ENCODE assay signal across 19 cellular contexts in the genomic region with DNA sequence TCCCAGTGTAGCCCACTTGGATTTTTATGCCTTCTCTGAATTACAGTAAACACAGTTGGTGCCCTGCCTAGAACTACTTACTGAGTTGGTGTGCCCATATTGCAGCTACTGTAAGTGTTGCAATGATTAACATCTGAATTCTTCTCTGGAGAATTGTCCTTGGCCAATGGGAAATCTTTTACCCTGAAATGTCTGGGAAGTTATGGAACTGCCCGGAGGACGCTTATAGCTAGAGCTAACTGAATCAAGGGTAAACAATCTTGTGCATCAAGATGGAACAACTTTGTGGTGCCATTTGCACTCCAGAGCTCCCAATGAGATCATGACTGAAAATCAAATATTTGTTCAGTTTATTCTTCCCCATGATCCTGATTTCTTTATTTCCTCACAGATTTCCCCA.
A peak's percentile ranks its signal among the peaks of the same experiment; 100 is the strongest.
DNase-seq lines count a peak whose midpoint lies in the region; ATAC-seq and TF ChIP-seq lines count a peak whose summit lies in the region.
"Had no signal": no experiment of that assay in that cellular context is flagged by ENCODE, and none has a peak within 500 bp of the region (broad histone marks: within the 10 kb centered on the region; RNA-seq: fewer than 3 reads in every experiment).

No MANE protein-coding gene starts in this region.

- ATAC-seq in foreskin keratinocyte (no peak), GM19455 (IDR thresholded peaks at IDR 0.05; ENCODE audit: unreplicated experiment) (no peak)

- BruUV-seq in mammary epithelial cell (replicated peaks; lab: Mats Ljungman, UMichigan) (no TSS peak), MCF 10A (replicated peaks; lab: Mats Ljungman, UMichigan) (no TSS peak)

- H3K27ac ChIP-seq in mammary epithelial cell (ENCODE audit: insufficient read depth, low read depth, low read length) (peak overlapping the region; percentile 75), SJSA1 (peak overlapping the region; percentile 44; the same call in 1 of the 2 replicates), foreskin keratinocyte (peak overlapping the region; percentile 21)
- H3K27ac ChIP-seq: 22Rv1, KMS-11, Peyer's patch had no signal

- intact Hi-C loops in mammary epithelial cell (cut with micrococcal nuclease) = no loop called here
- intact Hi-C loops in MCF 10A (cut with micrococcal nuclease) = no loop called here

- no peak overlapping the region for H3K4me3 ChIP-seq in mammary epithelial cell (replicated peaks in 1 of 3; ENCODE audit: insufficient read depth in 1 of 3, low read depth in 2 of 3, low read length in 3 of 3)
- H3K4me3 ChIP-seq in SJSA1 = no peak overlapping the region
- H3K4me3 ChIP-seq: Peyer's patch had no signal

- CTCF ChIA-PET in mammary epithelial cell (lab: Charles Lee; ENCODE audit: low non-redundant PET) = no interaction called here
- CTCF ChIA-PET in MCF 10A (lab: Yijun Ruan, JAX) = no interaction called here

- H3K4me2 ChIP-seq in mammary epithelial cell (ENCODE audit: insufficient read depth, low read depth, low read length) = no peak overlapping the region
- H3K4me2 ChIP-seq: KMS-11 had no signal

- H2AFZ ChIP-seq in mammary epithelial cell (ENCODE audit: low read depth, low read length) = no peak overlapping the region

- TF ChIP-seq CTCF in mammary epithelial cell (conservative IDR thresholded peaks at IDR 0.05 in 1 of 2, IDR thresholded peaks at IDR 0.05 in 1 of 2; ENCODE audit: extremely low read depth in 1 of 2, insufficient read depth in 1 of 2, low read depth in 1 of 2, low read length in 2 of 2) (no peak), MCF 10A (IDR thresholded peaks at IDR 0.05; ENCODE audit: unreplicated experiment) (no peak), foreskin keratinocyte (conservative IDR thresholded peaks at IDR 0.05) (no peak)

- H3K9me3 Mint-ChIP-seq in MCF 10A (ENCODE audit: unreplicated experiment) = no peaks in the 10 kb centered on the region
- H3K9me3 Mint-ChIP-seq: H9 had no signal

- H3K27me3 ChIP-seq in mammary epithelial cell (ENCODE audit: insufficient read depth, low read length) (no peaks in the 10 kb centered on the region), SJSA1 (replicated peaks) (no peaks in the 10 kb centered on the region), foreskin keratinocyte (no peaks in the 10 kb centered on the region)
- H3K27me3 ChIP-seq: Peyer's patch had no signal

- dilution Hi-C loops in mammary epithelial cell (cut with HindIII; ENCODE audit: low sequenced_read_pairs) = no loop called here

- in situ Hi-C loops in mammary epithelial cell (cut with MboI; ENCODE audit: low sequenced_read_pairs in 2 of 2) = no loop called here

- H3K4me1 ChIP-seq in mammary epithelial cell (ENCODE audit: insufficient read depth, low read length) = peaks cover 19% of the 10 kb centered on the region
- H3K4me1 ChIP-seq in SJSA1 (replicated peaks) = peaks cover 13% of the 10 kb centered on the region
- H3K4me1 ChIP-seq in foreskin keratinocyte = peaks cover 16% of the 10 kb centered on the region
- H3K4me1 ChIP-seq: Peyer's patch had no signal

- no peak overlapping the region for H3K9ac ChIP-seq in mammary epithelial cell (ENCODE audit: insufficient read depth, low read length)
- H3K9ac ChIP-seq: KMS-11 had no signal

- no peaks in the 10 kb centered on the region for H3K27me3 Mint-ChIP-seq in MCF 10A (ENCODE audit: insufficient read depth, unreplicated experiment)

- peaks cover 7% of the 10 kb centered on the region for H3K4me1 Mint-ChIP-seq in MCF 10A (ENCODE audit: insufficient read depth, unreplicated experiment)
- H3K4me1 Mint-ChIP-seq: CD14-positive monocyte, H9 had no signal

- no peaks in the 10 kb centered on the region for H3K9me3 ChIP-seq in mammary epithelial cell (replicated peaks; ENCODE audit: insufficient read depth, low read length)
- H3K9me3 ChIP-seq in SJSA1 (replicated peaks) = no peaks in the 10 kb centered on the region
- H3K9me3 ChIP-seq: Peyer's patch had no signal

- no peak overlapping the region for H3K4me3 Mint-ChIP-seq in MCF 10A (ENCODE audit: unreplicated experiment)
- H3K4me3 Mint-ChIP-seq: CD14-positive monocyte, H9 had no signal

- POLR2A ChIA-PET in MCF 10A (lab: Yijun Ruan, JAX) = no interaction called here

- H3K36me3 Mint-ChIP-seq in MCF 10A (ENCODE audit: insufficient read depth, unreplicated experiment) = no peaks in the 10 kb centered on the region
- H3K36me3 Mint-ChIP-seq: CD14-positive monocyte had no signal

- no peaks in the 10 kb centered on the region for H4K20me1 ChIP-seq in mammary epithelial cell (ENCODE audit: insufficient read depth, low read length)

- H3K36me3 ChIP-seq in mammary epithelial cell (ENCODE audit: insufficient read depth, low read length) (no peaks in the 10 kb centered on the region), SJSA1 (no peaks in the 10 kb centered on the region)
- H3K36me3 ChIP-seq: Peyer's patch had no signal

- WGBS in mammary epithelial cell (ENCODE audit: low coverage, missing lambda C conversion rate) = 86% methylated on average over 2 of the region's 2 CpGs

- no peak for DNase-seq in mammary epithelial cell
- DNase-seq in MCF 10A (ENCODE audit: unreplicated experiment) = no peak
- DNase-seq in SJSA1 (ENCODE audit: low read depth in 1 of 2, low spot score in 2 of 2) = no peak
- no peak for DNase-seq in foreskin keratinocyte
- no peak for DNase-seq in NCI-H345 treated with DMSO at 0.1 percent for 48 hours (lab: John Stamatoyannopoulos, UW; ENCODE audit: unreplicated experiment)
- no peak for DNase-seq in iPS-NIHi7 (ENCODE audit: extremely low spot score)
- no peak for DNase-seq in activated CD4-positive, alpha-beta T cell treated with anti-CD3 and anti-CD28 coated beads, Interleukin-2, amount 50 U/mL, for 48 hours
- DNase-seq: H9, MV-4-11, NCI-H1105 treated with DMSO at 0.1 percent for 48 hours, NCI-H2081 treated with DMSO at 0.1 percent for 48 hours, NCI-H2171 treated with DMSO at 0.1 percent for 48 hours, NCI-H446 treated with DMSO at 0.1 percent for 48 hours, NCI-H748 treated with DMSO at 0.1 percent for 48 hours, Peyer's patch had no signal

- no peaks in the 10 kb centered on the region for H3K79me2 ChIP-seq in mammary epithelial cell (ENCODE audit: insufficient read depth, low read length)

- no peak overlapping the region for H3K27ac Mint-ChIP-seq in MCF 10A (ENCODE audit: low read depth, unreplicated experiment)
- H3K27ac Mint-ChIP-seq: CD14-positive monocyte, H9 had no signal

Comparison
In these comparisons a context has a peak if more than half of its experiments do, and no peak if none do; other contexts are left out.
1. H3K27ac ChIP-seq: peak in every context shown above with its lines; median percentile 75 in mammary epithelial cell; 44 in SJSA1; 21 in foreskin keratinocyte.